Comparison of ENCODE assay signal across 8 cellular contexts in genomic region chr3:194584435-194584776, GRCh38. TPM values are rescaled to one million over a fixed set of nuclear protein-coding genes. Genes with fewer than 3 reads are reported as not detected.
DNase-seq lines count a peak whose midpoint lies in the region; ATAC-seq and TF ChIP-seq lines count a peak whose summit lies in the region.

No MANE protein-coding gene starts in this region.

- H3F3A ChIP-seq in MM.1S (ENCODE audit: insufficient read depth, low read length) = no peaks in the 10 kb centered on the region

- peaks cover 23 to 28% of the 10 kb centered on the region in 2 donors for H3K4me1 Mint-ChIP-seq in natural killer cell treated with Interleukin-12 subunit alpha and Interleukin-12 subunit beta and Interleukin-15 and Interleukin-18, amount 100 ng/mL, for 72 hours (ENCODE audit: low read depth in 2 of 2)

- peak overlapping the region; percentile 99 for H3K4me3 Mint-ChIP-seq in natural killer cell treated with Interleukin-12 subunit alpha and Interleukin-12 subunit beta and Interleukin-15 and Interleukin-18, amount 100 ng/mL, for 72 hours

- H4K20me1 ChIP-seq in BLaER1 treated with 17β-estradiol and CSF1 and Interleukin-3, amounts not matched to agents 10 nM and 100 nM = 0 out of 22 replicates have a peak, but pooled peaks cover 0 to 7% (median 0%) of the 10 kb centered on the region in 11 experiments
- H4K20me1 ChIP-seq in MM.1S (ENCODE audit: insufficient read depth, low read length) = no peaks in the 10 kb centered on the region

- H3K4me1 ChIP-seq in BLaER1 treated with 17β-estradiol and CSF1 and Interleukin-3, amounts not matched to agents 10 nM and 100 nM = peaks cover 10 to 40% (median 30%) of the 10 kb centered on the region in 10 experiments
- peaks cover 10% of the 10 kb centered on the region; the same call in 1 of the 2 replicates for H3K4me1 ChIP-seq in MM.1S (ENCODE audit: low read length)
- H3K4me1 ChIP-seq in effector memory CD4-positive, alpha-beta T cell (ENCODE audit: control insufficient read depth, insufficient read depth, low read length, poor library complexity, severe bottlenecking) = no peaks in the 10 kb centered on the region

- H3K36me3 Mint-ChIP-seq in natural killer cell treated with Interleukin-12 subunit alpha and Interleukin-12 subunit beta and Interleukin-15 and Interleukin-18, amount 100 ng/mL, for 72 hours = peaks cover 7% of the 10 kb centered on the region

- peaks cover 9 to 37% (median 23%) of the 10 kb centered on the region in 11 experiments; a peak in 21 of 22 replicates for H3K36me3 ChIP-seq in BLaER1 treated with 17β-estradiol and CSF1 and Interleukin-3, amounts not matched to agents 10 nM and 100 nM
- H3K36me3 ChIP-seq in MM.1S (replicated peaks; ENCODE audit: insufficient read depth, low read length) = no peaks in the 10 kb centered on the region
- no peaks in the 10 kb centered on the region for H3K36me3 ChIP-seq in effector memory CD4-positive, alpha-beta T cell (ENCODE audit: control insufficient read depth, insufficient read depth, low read length)

- peak overlapping the region; percentile 88 for H2AFZ ChIP-seq in MM.1S (ENCODE audit: low read length)

- H3K4me3 ChIP-seq in BLaER1 treated with 17β-estradiol and CSF1 and Interleukin-3, amounts not matched to agents 10 nM and 100 nM = peak overlapping the region; percentile 71 to 86 (median 80)
- H3K4me3 ChIP-seq in MM.1S (ENCODE audit: low read length) = peak overlapping the region; percentile 88
- H3K4me3 ChIP-seq in effector memory CD4-positive, alpha-beta T cell (ENCODE audit: insufficient read depth, low read depth, low read length, poor library complexity, severe bottlenecking) = peak overlapping the region; percentile 64

- DNase-seq in MM.1S (no peak), HPDE6-E6E7 (ENCODE audit: extremely low spot score) (no peak), C1 segment of cervical spinal cord (lab: John Stamatoyannopoulos, UW) (no peak), HK-2 (ENCODE audit: unreplicated experiment) (no peak)
- DNase-seq in effector memory CD4-positive, alpha-beta T cell = no peak
- DNase-seq in natural killer cell treated with Interleukin-12 subunit alpha and Interleukin-12 subunit beta and Interleukin-15 and Interleukin-18, amount 100 ng/mL, for 72 hours (ENCODE audit: low spot score) = no peak

- H3K27me3 Mint-ChIP-seq in natural killer cell treated with Interleukin-12 subunit alpha and Interleukin-12 subunit beta and Interleukin-15 and Interleukin-18, amount 100 ng/mL, for 72 hours = no peaks in the 10 kb centered on the region

- no peaks in the 10 kb centered on the region for H3K9me2 ChIP-seq in MM.1S (replicated peaks; ENCODE audit: insufficient read depth, low read length)

- no peak for ATAC-seq in natural killer cell treated with Interleukin-12 subunit alpha and Interleukin-12 subunit beta and Interleukin-15 and Interleukin-18, amount 100 ng/mL, for 72 hours
- ATAC-seq in HG03439 (IDR thresholded peaks at IDR 0.05; ENCODE audit: unreplicated experiment) = no peak

- H3K9me3 ChIP-seq in BLaER1 treated with 17β-estradiol and CSF1 and Interleukin-3, amounts not matched to agents 10 nM and 100 nM (replicated peaks in 1 of 11) = no peaks in the 10 kb centered on the region
- H3K9me3 ChIP-seq in MM.1S (replicated peaks; ENCODE audit: insufficient read depth, low read length) = no peaks in the 10 kb centered on the region
- no peaks in the 10 kb centered on the region for H3K9me3 ChIP-seq in effector memory CD4-positive, alpha-beta T cell (ENCODE audit: control insufficient read depth, low read length)

- H3K4me2 ChIP-seq in BLaER1 treated with 17β-estradiol and CSF1 and Interleukin-3, amounts not matched to agents 10 nM and 100 nM = peak overlapping the region; percentile 84 to 98 (median 93)
- H3K4me2 ChIP-seq in MM.1S (ENCODE audit: low read depth, low read length) = peak overlapping the region; percentile 81

- peaks cover 12% of the 10 kb centered on the region for H3K79me2 ChIP-seq in MM.1S (ENCODE audit: low read length)

- H3K27me3 ChIP-seq in BLaER1 treated with 17β-estradiol and CSF1 and Interleukin-3, amounts not matched to agents 10 nM and 100 nM = no peaks in the 10 kb centered on the region
- no peaks in the 10 kb centered on the region for H3K27me3 ChIP-seq in MM.1S (replicated peaks; ENCODE audit: insufficient read depth, low read length)
- H3K27me3 ChIP-seq in effector memory CD4-positive, alpha-beta T cell (replicated peaks; ENCODE audit: control insufficient read depth, insufficient read depth, low read length, poor library complexity, severe bottlenecking) = no peaks in the 10 kb centered on the region

- peak overlapping the region; percentile 99 to 100 for H3K27ac Mint-ChIP-seq in natural killer cell treated with Interleukin-12 subunit alpha and Interleukin-12 subunit beta and Interleukin-15 and Interleukin-18, amount 100 ng/mL, for 72 hours

- no peak for TF ChIP-seq CTCF in MM.1S (IDR thresholded peaks at IDR 0.05; ENCODE audit: low read length)

- peak overlapping the region; percentile 88 to 96 (median 94) for H3K27ac ChIP-seq in BLaER1 treated with 17β-estradiol and CSF1 and Interleukin-3, amounts not matched to agents 10 nM and 100 nM
- H3K27ac ChIP-seq in MM.1S (ENCODE audit: low read length) = peak overlapping the region; percentile 52; the same call in 1 of the 2 replicates
- peak overlapping the region; percentile 69 for H3K27ac ChIP-seq in effector memory CD4-positive, alpha-beta T cell (ENCODE audit: insufficient read depth, low read length, poor library complexity, severe bottlenecking)

- H3K9me3 Mint-ChIP-seq in natural killer cell treated with Interleukin-12 subunit alpha and Interleukin-12 subunit beta and Interleukin-15 and Interleukin-18, amount 100 ng/mL, for 72 hours = no peaks in the 10 kb centered on the region

- H3K9ac ChIP-seq in BLaER1 treated with 17β-estradiol and CSF1 and Interleukin-3, amounts not matched to agents 10 nM and 100 nM = peak overlapping the region; percentile 88 to 97 (median 92)
- peak overlapping the region; percentile 89 for H3K9ac ChIP-seq in MM.1S (ENCODE audit: low read length)

RNA-seq across cellular contexts. Expression of gene TMEM44, which starts 48.8 kb away (rescaled TPM):
- total RNA-seq in natural killer cell treated with Interleukin-12 subunit alpha and Interleukin-12 subunit beta and Interleukin-15 and Interleukin-18, amount 100 ng/mL, for 72 hours = 1 to 10 TPM; 4.7 to 8.5 TPM
